ENCODE assay signal across 29 cellular contexts in the genomic region with DNA sequence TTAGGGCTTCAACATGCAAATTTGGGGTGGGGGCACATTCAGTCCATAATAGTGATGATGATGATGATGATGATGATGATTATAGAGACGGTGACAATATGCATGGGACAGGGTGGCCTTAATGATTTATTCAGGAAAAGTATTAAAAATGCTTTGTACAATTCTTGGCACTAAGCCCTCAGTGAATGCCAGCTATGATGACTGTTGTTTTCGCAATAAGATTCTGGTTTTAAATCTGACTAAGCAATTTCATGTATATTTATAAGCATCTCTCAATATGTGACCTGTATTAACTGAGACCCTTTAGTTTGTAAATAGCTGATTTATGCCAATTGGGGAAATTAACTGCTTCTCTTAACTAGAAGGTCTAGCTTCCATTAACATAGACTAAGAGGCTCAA.
DNase-seq lines count a peak whose midpoint lies in the region; ATAC-seq and TF ChIP-seq lines count a peak whose summit lies in the region.
"Had no signal": no experiment of that assay in that cellular context is flagged by ENCODE, and none has a peak within 500 bp of the region (broad histone marks: within the 10 kb centered on the region; RNA-seq: fewer than 3 reads in every experiment).

No MANE protein-coding gene starts in this region.

- H3K27ac Mint-ChIP-seq in Calu3 (ENCODE audit: unreplicated experiment), result no peak overlapping the region
- H3K27ac Mint-ChIP-seq: activated naive CD4-positive, alpha-beta T cell treated with anti-CD3 and anti-CD28 coated beads, Interleukin-2, amount 10 ng/mL, durations not matched to agents 7 days and 5 days; activated T-helper 1 cell treated with anti-CD3 and anti-CD28 coated beads, Interleukin-12 subunit alpha, Interleukin-12 subunit beta, Interleukin-2, Interleukin-4 antibody, amounts not matched to agents 30 ng/mL and 10 ng/mL and 1 ng/mL, durations not matched to agents 14 hours and 24 hours and 36 hours; GM23338 had no signal

- no peaks in the 10 kb centered on the region for H3K4me1 ChIP-seq in upper lobe of right lung
- peaks cover 3% of the 10 kb centered on the region for H3K4me1 ChIP-seq in left ventricle myocardium inferior
- H3K4me1 ChIP-seq: parathyroid adenoma, transverse colon had no signal

- no peaks in the 10 kb centered on the region for H3K36me3 ChIP-seq in upper lobe of right lung
- H3K36me3 ChIP-seq in left ventricle myocardium inferior, result no peaks in the 10 kb centered on the region
- H3K36me3 ChIP-seq: transverse colon had no signal

- TF ChIP-seq CTCF in choroid plexus epithelial cell (conservative IDR thresholded peaks at IDR 0.05; ENCODE audit: low read depth, low read length) (no peak), foreskin fibroblast (IDR thresholded peaks at IDR 0.05; ENCODE audit: low read depth, low read length) (no peak), upper lobe of right lung (IDR thresholded peaks at IDR 0.05) (no peak), left ventricle myocardium inferior (IDR thresholded peaks at IDR 0.05; ENCODE audit: borderline replicate concordance) (no peak), Calu3 (IDR thresholded peaks at IDR 0.05; ENCODE audit: unreplicated experiment) (no peak)

- no peaks in the 10 kb centered on the region for H3K9me3 Mint-ChIP-seq in Calu3 (ENCODE audit: low read depth, unreplicated experiment)
- H3K9me3 Mint-ChIP-seq: activated naive CD4-positive, alpha-beta T cell treated with anti-CD3 and anti-CD28 coated beads, Interleukin-2, amount 10 ng/mL, durations not matched to agents 7 days and 5 days; activated T-helper 1 cell treated with anti-CD3 and anti-CD28 coated beads, Interleukin-12 subunit alpha, Interleukin-12 subunit beta, Interleukin-2, Interleukin-4 antibody, amounts not matched to agents 30 ng/mL and 10 ng/mL and 1 ng/mL, durations not matched to agents 14 hours and 24 hours and 36 hours; GM23338 had no signal

- no peaks in the 10 kb centered on the region for H3K9me3 ChIP-seq in upper lobe of right lung
- H3K9me3 ChIP-seq in left ventricle myocardium inferior (replicated peaks), result no peaks in the 10 kb centered on the region
- H3K9me3 ChIP-seq: transverse colon had no signal

- ATAC-seq in upper lobe of right lung, result no peak
- ATAC-seq: GM12878, GM23338 had no signal

- H3K4me3 Mint-ChIP-seq in Calu3 (ENCODE audit: low read depth, unreplicated experiment), result no peak overlapping the region
- H3K4me3 Mint-ChIP-seq: activated naive CD4-positive, alpha-beta T cell treated with anti-CD3 and anti-CD28 coated beads, Interleukin-2, amount 10 ng/mL, durations not matched to agents 7 days and 5 days; activated T-helper 1 cell treated with anti-CD3 and anti-CD28 coated beads, Interleukin-12 subunit alpha, Interleukin-12 subunit beta, Interleukin-2, Interleukin-4 antibody, amounts not matched to agents 30 ng/mL and 10 ng/mL and 1 ng/mL, durations not matched to agents 14 hours and 24 hours and 36 hours; GM23338 had no signal

- no TSS peak for BruUV-seq in Calu3 (replicated peaks; lab: Mats Ljungman, UMichigan)

- CTCF ChIA-PET in Calu3 (lab: Charles Lee), result no interaction called here

- no peaks in the 10 kb centered on the region for H3K27me3 ChIP-seq in upper lobe of right lung
- H3K27me3 ChIP-seq in left ventricle myocardium inferior (ENCODE audit: low read depth), result peaks cover 18% of the 10 kb centered on the region

- DNase-seq in EL (peak; percentile 56), NCI-H226 (peak; percentile 35), choroid plexus epithelial cell (ENCODE audit: low read depth) (peak; percentile 34), foreskin fibroblast (peak; percentile 28 to 71), upper lobe of right lung (no peak), left ventricle myocardium inferior (no peak), hippocampal formation (lab: John Stamatoyannopoulos, UW) (no peak), Calu3 (no peak)
- DNase-seq: activated CD4-positive, CD25-positive, alpha-beta regulatory T cell; activated naive CD4-positive, alpha-beta T cell treated with anti-CD3 and anti-CD28 coated beads, Interleukin-2, amount 10 ng/mL, durations not matched to agents 7 days and 5 days; amygdala; caudate nucleus; DND-41; head of caudate nucleus; MM.1S; NCI-H1417; NCI-H2029 treated with DMSO at 0.1 percent for 48 hours; NCI-H345; NCI-H748 treated with DMSO at 0.1 percent for 48 hours; stimulated activated CD4-positive, alpha-beta T cell treated with anti-CD3 and anti-CD28 coated beads, Interleukin-12 subunit alpha, Interleukin-12 subunit beta, amount 100 ng/mL, for 4 hours; stimulated activated CD4-positive, alpha-beta T cell treated with anti-CD3 and anti-CD28 coated beads, Interleukin-4, amount 100 ng/mL, for 1 hour; T-helper 1 cell; transverse colon had no signal

- no peaks in the 10 kb centered on the region for H3K4me1 Mint-ChIP-seq in Calu3 (ENCODE audit: low read depth, unreplicated experiment)
- H3K4me1 Mint-ChIP-seq: activated naive CD4-positive, alpha-beta T cell treated with anti-CD3 and anti-CD28 coated beads, Interleukin-2, amount 10 ng/mL, durations not matched to agents 7 days and 5 days had no signal

- H3K27ac ChIP-seq in upper lobe of right lung, result no peak overlapping the region
- H3K27ac ChIP-seq in left ventricle myocardium inferior (replicated peaks), result no peak overlapping the region
- H3K27ac ChIP-seq: C4-2B, parathyroid adenoma, transverse colon had no signal

- intact Hi-C loops in upper lobe of right lung (cut with DNase I) (no loop called here), left ventricle myocardium inferior (cut with micrococcal nuclease) (no loop called here), Calu3 (cut with micrococcal nuclease; ENCODE audit: unreplicated experiment) (no loop called here)

- H3K36me3 Mint-ChIP-seq in Calu3 (ENCODE audit: insufficient read depth, unreplicated experiment), result no peaks in the 10 kb centered on the region
- H3K36me3 Mint-ChIP-seq: activated naive CD4-positive, alpha-beta T cell treated with anti-CD3 and anti-CD28 coated beads, Interleukin-2, amount 10 ng/mL, durations not matched to agents 7 days and 5 days had no signal

- H3K27me3 Mint-ChIP-seq in Calu3 (ENCODE audit: unreplicated experiment), result peaks cover 36% of the 10 kb centered on the region
- H3K27me3 Mint-ChIP-seq: activated naive CD4-positive, alpha-beta T cell treated with anti-CD3 and anti-CD28 coated beads, Interleukin-2, amount 10 ng/mL, durations not matched to agents 7 days and 5 days had no signal

- H3K4me3 ChIP-seq in choroid plexus epithelial cell (ENCODE audit: low read depth, low read length) (no peak overlapping the region), foreskin fibroblast (ENCODE audit: low read depth in 1 of 2, low read length in 2 of 2) (no peak overlapping the region), upper lobe of right lung (no peak overlapping the region), left ventricle myocardium inferior (no peak overlapping the region)
- H3K4me3 ChIP-seq: GM12878, GM23338, lung, transverse colon had no signal

Comparison
In these comparisons a context has a peak if more than half of its experiments do, and no peak if none do; other contexts are left out.
1. DNase-seq: peak in EL (single experiment), NCI-H226 (single experiment), choroid plexus epithelial cell (single experiment) and foreskin fibroblast (2 of 2); none in upper lobe of right lung (single experiment), left ventricle myocardium inferior (single experiment), hippocampal formation (0 of 2) and Calu3 (single experiment).